In genomic region chr11:63681208-63682044, GRCh38 we compare ENCODE assay signal across 8 cellular contexts. TPM values are rescaled to one million over a fixed set of nuclear protein-coding genes. Genes with fewer than 3 reads are reported as not detected.
DNase-seq lines count a peak whose midpoint lies in the region; ATAC-seq, FAIRE-seq and TF ChIP-seq lines count a peak whose summit lies in the region.

A gene with protein sequence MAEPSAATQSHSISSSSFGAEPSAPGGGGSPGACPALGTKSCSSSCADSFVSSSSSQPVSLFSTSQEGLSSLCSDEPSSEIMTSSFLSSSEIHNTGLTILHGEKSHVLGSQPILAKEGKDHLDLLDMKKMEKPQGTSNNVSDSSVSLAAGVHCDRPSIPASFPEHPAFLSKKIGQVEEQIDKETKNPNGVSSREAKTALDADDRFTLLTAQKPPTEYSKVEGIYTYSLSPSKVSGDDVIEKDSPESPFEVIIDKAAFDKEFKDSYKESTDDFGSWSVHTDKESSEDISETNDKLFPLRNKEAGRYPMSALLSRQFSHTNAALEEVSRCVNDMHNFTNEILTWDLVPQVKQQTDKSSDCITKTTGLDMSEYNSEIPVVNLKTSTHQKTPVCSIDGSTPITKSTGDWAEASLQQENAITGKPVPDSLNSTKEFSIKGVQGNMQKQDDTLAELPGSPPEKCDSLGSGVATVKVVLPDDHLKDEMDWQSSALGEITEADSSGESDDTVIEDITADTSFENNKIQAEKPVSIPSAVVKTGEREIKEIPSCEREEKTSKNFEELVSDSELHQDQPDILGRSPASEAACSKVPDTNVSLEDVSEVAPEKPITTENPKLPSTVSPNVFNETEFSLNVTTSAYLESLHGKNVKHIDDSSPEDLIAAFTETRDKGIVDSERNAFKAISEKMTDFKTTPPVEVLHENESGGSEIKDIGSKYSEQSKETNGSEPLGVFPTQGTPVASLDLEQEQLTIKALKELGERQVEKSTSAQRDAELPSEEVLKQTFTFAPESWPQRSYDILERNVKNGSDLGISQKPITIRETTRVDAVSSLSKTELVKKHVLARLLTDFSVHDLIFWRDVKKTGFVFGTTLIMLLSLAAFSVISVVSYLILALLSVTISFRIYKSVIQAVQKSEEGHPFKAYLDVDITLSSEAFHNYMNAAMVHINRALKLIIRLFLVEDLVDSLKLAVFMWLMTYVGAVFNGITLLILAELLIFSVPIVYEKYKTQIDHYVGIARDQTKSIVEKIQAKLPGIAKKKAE (plus strand): TSS chr11:63681500. CDS start chr11:63681637, 137 bp downstream.

- TF ChIP-seq CTCF in adrenal gland (IDR thresholded peaks at IDR 0.05) (peak in 2 of 6 experiments; percentile 12 to 31), heart right ventricle (IDR thresholded peaks at IDR 0.05) (peak in 5 of 9 donors; percentile 14 to 63 (median 53)), upper lobe of left lung (IDR thresholded peaks at IDR 0.05) (peak in 3 of 6 experiments; percentile 9 to 61 (median 15))

- peak; percentile 95 for DNase-seq in GM12892 (ENCODE audit: insufficient read length)
- peak; percentile 98 for DNase-seq in NCI-H146 (lab: John Stamatoyannopoulos, UW)
- DNase-seq in T-helper 1 cell, result peak; percentile 97 to 100 (median 98)
- DNase-seq in adrenal gland, result peak; percentile 97 to 98 (median 97)
- peak; percentile 95 to 98 for DNase-seq in heart right ventricle
- peak; percentile 95 to 100 (median 96) for DNase-seq in posterior cingulate gyrus
- peak; percentile 98 to 100 for DNase-seq in upper lobe of left lung

- H3K9me3 ChIP-seq in adrenal gland (replicated peaks in 1 of 3), result no peaks in the 10 kb centered on the region
- H3K9me3 ChIP-seq in heart right ventricle, result no peaks in the 10 kb centered on the region
- H3K9me3 ChIP-seq in upper lobe of left lung, result no peaks in the 10 kb centered on the region

- no peak for TF ChIP-seq EP300 in upper lobe of left lung (IDR thresholded peaks at IDR 0.05)

- H3K27ac ChIP-seq in adrenal gland (peak within 1 kb of the TSS; percentile 92 to 95 (median 94)), heart right ventricle (peak within 1 kb of the TSS; percentile 42 to 97 (median 92)), upper lobe of left lung (peak within 1 kb of the TSS; percentile 92 to 100 (median 96))

- TF ChIP-seq POLR2A in GM12892 (IDR thresholded peaks at IDR 0.05; ENCODE audit: low read depth, low read length) (peak; percentile 95), adrenal gland (IDR thresholded peaks at IDR 0.05) (peak; percentile 93 to 99), upper lobe of left lung (IDR thresholded peaks at IDR 0.05) (peak in 3 of 4 donors; percentile 82 to 97 (median 91))

- H3K36me3 ChIP-seq in adrenal gland (replicated peaks in 1 of 2), result no peaks in the 10 kb centered on the region
- H3K36me3 ChIP-seq in heart right ventricle, result no peaks in the 10 kb centered on the region
- no peaks in the 10 kb centered on the region for H3K36me3 ChIP-seq in upper lobe of left lung

- H3K4me1 ChIP-seq in adrenal gland (replicated peaks in 1 of 2) (peaks cover 18 to 33% of the 10 kb centered on the region in 2 donors), heart right ventricle (peaks cover 0 to 45% (median 19%) of the 10 kb centered on the region in 9 donors), upper lobe of left lung (peaks cover 17 to 25% (median 22%) of the 10 kb centered on the region in 4 donors)

- intact Hi-C loops in adrenal gland (cut with DNase I) (loop anchor here in 1 of 2 donors (10.0 kb wide), 1 partner anchor 53 kb away; no protein-coding TSS in a partner anchor), heart right ventricle (cut with DNase I) (loop anchor here in 1 of 10 donors (5.0 kb wide), 1 partner anchor 56 kb away; no protein-coding TSS in a partner anchor), posterior cingulate gyrus (cut with DNase I) (loop anchor here (1.0 to 5.0 kb wide), 4 partner anchors 10 to 131 kb away; partner anchors contain the start of genes ATL3 and SPINDOC)

- H3K4me3 ChIP-seq in adrenal gland (peak within 1 kb of the TSS; percentile 70 to 97 (median 84)), heart right ventricle (peak within 1 kb of the TSS; percentile 61 to 96 (median 88)), upper lobe of left lung (peak within 1 kb of the TSS; percentile 70 to 89 (median 84))

- FAIRE-seq in GM12892 (lab: Jason Lieb, UNC), result peak; percentile 99

- no peaks in the 10 kb centered on the region for H3K27me3 ChIP-seq in adrenal gland
- H3K27me3 ChIP-seq in heart right ventricle, result no peaks in the 10 kb centered on the region
- no peaks in the 10 kb centered on the region for H3K27me3 ChIP-seq in upper lobe of left lung

- WGBS in adrenal gland, 4 donors, result 0 to 1% (median 0%) methylated on average over 31 to 81 of the region's 81 CpGs
- 0 to 1% methylated on average over 74 to 81 of the region's 81 CpGs for WGBS in heart right ventricle, 2 donors
- 0 to 1% methylated on average over 44 to 72 of the region's 81 CpGs for WGBS in upper lobe of left lung, 2 donors

- peak; percentile 86 for ATAC-seq in HG02852 (IDR thresholded peaks at IDR 0.05; ENCODE audit: unreplicated experiment)
- ATAC-seq in heart right ventricle, result peak; percentile 96 to 98 (median 97)
- peak; percentile 97 to 98 for ATAC-seq in upper lobe of left lung (ENCODE audit: low FRiP score in 2 of 2)

RNA-seq across cellular contexts. Expression of the gene that starts here (rescaled TPM):
- 36.3 TPM for polyA plus RNA-seq in GM12892 (2012; ENCODE audit: missing spikeins)
- total RNA-seq in adrenal gland (100 to 1,000 TPM in 4 of 8 donors, 10 to 100 TPM in 4; 76.7 to 174 (median 106) TPM), heart right ventricle (10 to 100 TPM; 38.0 to 72.0 (median 55.4) TPM), upper lobe of left lung (100 to 1,000 TPM in 4 of 6 donors, 10 to 100 TPM in 2; 41.9 to 153 (median 113) TPM)
- polyA plus RNA-seq in adrenal gland (100 to 1,000 TPM in 1 of 3 donors, 10 to 100 TPM in 2; 42.5 to 117 (median 83.2) TPM), heart right ventricle (10 to 100 TPM; 31.1 to 51.7 TPM)

Comparison
In these comparisons a context has a peak if more than half of its experiments do, and no peak if none do; other contexts are left out.
1. Peak in every context shown above with its lines: DNase-seq, ATAC-seq, H3K4me3 ChIP-seq and H3K27ac ChIP-seq.